In the genomic region with DNA sequence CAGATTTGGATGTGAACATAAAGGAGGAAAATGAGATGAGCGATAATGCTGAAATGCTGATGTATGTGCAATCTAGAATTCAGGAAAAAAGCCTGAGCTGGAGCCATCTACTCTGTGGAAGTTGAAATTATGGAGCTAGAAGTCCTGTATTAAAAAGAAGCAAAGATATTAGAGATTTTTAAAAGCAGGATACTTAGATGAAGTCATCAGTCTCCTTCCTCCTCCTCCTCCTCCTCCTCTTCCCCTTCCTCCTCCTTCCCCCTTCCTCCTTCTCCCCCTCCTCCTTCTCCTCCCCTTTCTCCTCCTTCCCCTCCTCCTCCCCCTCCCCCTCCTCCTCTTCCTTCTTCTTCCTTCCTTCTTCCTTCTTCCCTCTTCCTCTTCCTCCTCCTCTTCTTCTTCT, we compare ENCODE assay signal across 6 cellular contexts.
"Had no signal": no experiment of that assay in that cellular context is flagged by ENCODE, and none has a peak within 500 bp of the region (broad histone marks: within the 10 kb centered on the region; RNA-seq: fewer than 3 reads in every experiment).

No MANE protein-coding gene starts in this region.

- H3K4me2 ChIP-seq: KMS-11 had no signal

- DNase-seq: IMR-90, KBM-7, KG1 had no signal

- H3K9ac ChIP-seq: KMS-11 had no signal

- FAIRE-seq: HTR-8/SVneo had no signal

- H3K27ac ChIP-seq: HL-60, KMS-11 had no signal
